ENCODE assay signal across 16 cellular contexts in genomic region chr4:54224960-54225670, GRCh38. TPM values are rescaled to one million over a fixed set of nuclear protein-coding genes. Genes with fewer than 3 reads are reported as not detected.
DNase-seq lines count a peak whose midpoint lies in the region; ATAC-seq, FAIRE-seq and TF ChIP-seq lines count a peak whose summit lies in the region.
"Had no signal": no experiment of that assay in that cellular context is flagged by ENCODE, and none has a peak within 500 bp of the region (broad histone marks: within the 10 kb centered on the region; RNA-seq: fewer than 3 reads in every experiment).

No MANE protein-coding gene starts in this region.

- peaks cover 82% of the 10 kb centered on the region for H3K27me3 Mint-ChIP-seq in activated CD8-positive, alpha-beta memory T cell treated with anti-CD3 and anti-CD28 coated beads, Interleukin-2, amount 10 ng/mL, durations not matched to agents 7 days and 5 days

- CTCF ChIA-PET in SK-N-SH (lab: Yijun Ruan, JAX): interaction anchor here (0.6 to 6.1 kb wide), 4 partner anchors 9 to 1205 kb away, joined by 3 to 94 read pairs (median 10); no protein-coding TSS in a partner anchor
- CTCF ChIA-PET in activated CD8-positive, alpha-beta memory T cell treated with anti-CD3 and anti-CD28 coated beads, Interleukin-2, amount 10 ng/mL, durations not matched to agents 7 days and 5 days (lab: Charles Lee): interaction anchor here (0.8 to 1.7 kb wide), 3 partner anchors 168 to 320 kb away, joined by 3 to 5 read pairs (median 3); no protein-coding TSS in a partner anchor

- H3K9ac ChIP-seq in SK-N-SH (no peak overlapping the region), adipocyte (ENCODE audit: low read length) (peak overlapping the region; percentile 99)

- H3K9me3 Mint-ChIP-seq in stimulated activated effector memory CD8-positive, alpha-beta T cell treated with anti-CD3 and anti-CD28 coated beads, Interleukin-12 subunit alpha, Interleukin-12 subunit beta, amount 100 ng/mL, for 72 hours: no peaks in the 10 kb centered on the region
- H3K9me3 Mint-ChIP-seq in activated CD8-positive, alpha-beta memory T cell treated with anti-CD3 and anti-CD28 coated beads, Interleukin-2, amount 10 ng/mL, durations not matched to agents 7 days and 5 days (ENCODE audit: low read depth): no peaks in the 10 kb centered on the region
- H3K9me3 Mint-ChIP-seq: T-helper 2 cell treated with Interferon-gamma antibody and Interleukin-4, amounts not matched to agents 5 μg/mL and 100 μg/mL, for 36 hours had no signal

- H3K4me3 Mint-ChIP-seq in stimulated activated effector memory CD8-positive, alpha-beta T cell treated with anti-CD3 and anti-CD28 coated beads, Interleukin-12 subunit alpha, Interleukin-12 subunit beta, amount 100 ng/mL, for 72 hours: peak overlapping the region; percentile 64
- no peak overlapping the region for H3K4me3 Mint-ChIP-seq in activated CD8-positive, alpha-beta memory T cell treated with anti-CD3 and anti-CD28 coated beads, Interleukin-2, amount 10 ng/mL, durations not matched to agents 7 days and 5 days
- H3K4me3 Mint-ChIP-seq: T-helper 2 cell treated with Interferon-gamma antibody and Interleukin-4, amounts not matched to agents 5 μg/mL and 100 μg/mL, for 36 hours had no signal

- no peak for TF ChIP-seq RAD21 in SK-N-SH (IDR thresholded peaks at IDR 0.05; ENCODE audit: low read length)

- H2AFZ ChIP-seq in SK-N-SH (ENCODE audit: low read depth): no peak overlapping the region

- POLR2A ChIA-PET in SK-N-SH (lab: Yijun Ruan, JAX): interaction anchor here (0.9 to 1.4 kb wide), 2 partner anchors 522 to 1175 kb away, joined by 3 read pairs; no protein-coding TSS in a partner anchor

- no peak for TF ChIP-seq CTCF in SK-N-SH (IDR thresholded peaks at IDR 0.05)

- peaks cover 12% of the 10 kb centered on the region for H3F3A ChIP-seq in SK-N-SH (replicated peaks; ENCODE audit: insufficient read depth)

- H3K36me3 Mint-ChIP-seq in stimulated activated effector memory CD8-positive, alpha-beta T cell treated with anti-CD3 and anti-CD28 coated beads, Interleukin-12 subunit alpha, Interleukin-12 subunit beta, amount 100 ng/mL, for 72 hours: peaks cover 8% of the 10 kb centered on the region
- no peaks in the 10 kb centered on the region for H3K36me3 Mint-ChIP-seq in activated CD8-positive, alpha-beta memory T cell treated with anti-CD3 and anti-CD28 coated beads, Interleukin-2, amount 10 ng/mL, durations not matched to agents 7 days and 5 days

- peaks cover 38% of the 10 kb centered on the region for H3K4me1 Mint-ChIP-seq in stimulated activated effector memory CD8-positive, alpha-beta T cell treated with anti-CD3 and anti-CD28 coated beads, Interleukin-12 subunit alpha, Interleukin-12 subunit beta, amount 100 ng/mL, for 72 hours
- peaks cover 26% of the 10 kb centered on the region for H3K4me1 Mint-ChIP-seq in activated CD8-positive, alpha-beta memory T cell treated with anti-CD3 and anti-CD28 coated beads, Interleukin-2, amount 10 ng/mL, durations not matched to agents 7 days and 5 days

- no peaks in the 10 kb centered on the region for H4K20me1 ChIP-seq in SK-N-SH (ENCODE audit: insufficient read depth)

- no peak for ATAC-seq in SK-N-SH treated with all-trans-retinoic acid at 6 μM for 48 hours
- no peak for ATAC-seq in stimulated activated effector memory CD8-positive, alpha-beta T cell treated with anti-CD3 and anti-CD28 coated beads, Interleukin-12 subunit alpha, Interleukin-12 subunit beta, amount 100 ng/mL, for 72 hours
- no peak for ATAC-seq in activated CD8-positive, alpha-beta memory T cell treated with anti-CD3 and anti-CD28 coated beads, Interleukin-2, amount 10 ng/mL, durations not matched to agents 7 days and 5 days
- ATAC-seq: body of pancreas, left lung had no signal

- no peak overlapping the region for H3K4me2 ChIP-seq in SK-N-SH

- no peak overlapping the region for H3K27ac Mint-ChIP-seq in stimulated activated effector memory CD8-positive, alpha-beta T cell treated with anti-CD3 and anti-CD28 coated beads, Interleukin-12 subunit alpha, Interleukin-12 subunit beta, amount 100 ng/mL, for 72 hours
- H3K27ac Mint-ChIP-seq in activated CD8-positive, alpha-beta memory T cell treated with anti-CD3 and anti-CD28 coated beads, Interleukin-2, amount 10 ng/mL, durations not matched to agents 7 days and 5 days: no peak overlapping the region
- H3K27ac Mint-ChIP-seq: T-helper 2 cell treated with Interferon-gamma antibody and Interleukin-4, amounts not matched to agents 5 μg/mL and 100 μg/mL, for 36 hours had no signal

- H3K9me3 ChIP-seq in SK-N-SH: no peaks in the 10 kb centered on the region
- H3K9me3 ChIP-seq in adipocyte (ENCODE audit: control insufficient read depth, low read length): no peaks in the 10 kb centered on the region
- H3K9me3 ChIP-seq: body of pancreas, left lung had no signal

- H3K36me3 ChIP-seq in SK-N-SH (replicated peaks in 1 of 2; ENCODE audit: control insufficient read depth in 1 of 2, insufficient read depth in 2 of 2, low read length in 1 of 2) (no peaks in the 10 kb centered on the region), adipocyte (ENCODE audit: control insufficient read depth, insufficient read depth, low read length, severe bottlenecking) (no peaks in the 10 kb centered on the region)
- H3K36me3 ChIP-seq: left lung had no signal

- DNase-seq in SK-N-SH: peak; percentile 27
- DNase-seq in adipocyte (ENCODE audit: low read depth): no peak
- DNase-seq in islet precursor cell: peak; percentile 40
- no peak for DNase-seq in stimulated activated effector memory CD8-positive, alpha-beta T cell treated with anti-CD3 and anti-CD28 coated beads, Interleukin-12 subunit alpha, Interleukin-12 subunit beta, amount 100 ng/mL, for 72 hours (ENCODE audit: low spot score in 2 of 2)
- no peak for DNase-seq in activated CD8-positive, alpha-beta memory T cell treated with anti-CD3 and anti-CD28 coated beads, Interleukin-2, amount 10 ng/mL, durations not matched to agents 7 days and 5 days
- DNase-seq in RCC 7860 (ENCODE audit: low spot score): no peak
- DNase-seq in NCI-H1436 treated with DMSO at 0.1 percent for 48 hours (lab: John Stamatoyannopoulos, UW): no peak
- DNase-seq: DMS79 treated with DMSO at 0.1 percent for 48 hours, erythroblast, left lung, NCI-H1694 treated with DMSO at 0.1 percent for 48 hours had no signal

- no peak overlapping the region for H3K27ac ChIP-seq in SK-N-SH (ENCODE audit: low read depth in 2 of 2, low read length in 1 of 2)
- H3K27ac ChIP-seq: 22Rv1, body of pancreas had no signal

- H3K4me3 ChIP-seq in SK-N-SH (ENCODE audit: low read depth in 2 of 2, low read length in 1 of 2) (no peak overlapping the region), adipocyte (ENCODE audit: low read length) (peak overlapping the region; percentile 87)

- H3K9me2 ChIP-seq in SK-N-SH: no peaks in the 10 kb centered on the region

- H3K27me3 ChIP-seq in SK-N-SH (ENCODE audit: insufficient read depth) (no peaks in the 10 kb centered on the region), adipocyte (replicated peaks; ENCODE audit: control insufficient read depth, insufficient read depth, low read length) (no peaks in the 10 kb centered on the region)

- peaks cover 3% of the 10 kb centered on the region; the same call in 1 of the 2 replicates for H3K79me2 ChIP-seq in SK-N-SH (ENCODE audit: insufficient read depth)

- 65% methylated on average over 5 of the region's 8 CpGs for WGBS in SK-N-SH (ENCODE audit: low lambda C conversion rate)

- no peak for TF ChIP-seq EP300 in SK-N-SH (IDR thresholded peaks at IDR 0.05; ENCODE audit: borderline replicate concordance in 1 of 2, low read depth in 1 of 2, low read length in 1 of 2)

- H3K4me1 ChIP-seq in SK-N-SH (ENCODE audit: control insufficient read depth in 1 of 2, insufficient read depth in 2 of 2, low read depth in 1 of 2, low read length in 1 of 2) (peaks cover 0 to 20% of the 10 kb centered on the region in 2 experiments; a peak in 2 of 4 replicates), adipocyte (ENCODE audit: control insufficient read depth, insufficient read depth, low read length) (peaks cover 29% of the 10 kb centered on the region)

- no peak for FAIRE-seq in RCC 7860 (lab: Jason Lieb, UNC)

TF ChIP-seq in SK-N-SH, 30 proteins besides CTCF, POLR2A, EP300 and RAD21 (continues in another document):
- TF ChIP-seq CHD2 (IDR thresholded peaks at IDR 0.05; ENCODE audit: low read length, partially characterized antibody) (no peak), FOSL2 (IDR thresholded peaks at IDR 0.05; ENCODE audit: borderline replicate concordance, low read depth) (no peak), NFIC (IDR thresholded peaks at IDR 0.05; ENCODE audit: borderline replicate concordance) (no peak), RCOR1 (IDR thresholded peaks at IDR 0.05; ENCODE audit: low read length) (no peak), ELF1 (IDR thresholded peaks at IDR 0.05) (no peak), TCF12 (IDR thresholded peaks at IDR 0.05) (no peak), USF1 (IDR thresholded peaks at IDR 0.05; ENCODE audit: borderline replicate concordance, low read depth) (no peak)

TF ChIP-seq in SK-N-SH treated with all-trans-retinoic acid at 6 μM for 48 hours, 23 proteins besides CTCF, POLR2A, EP300 and RAD21:
- TF ChIP-seq CSDC2 (CRISPR knock-in tag; IDR thresholded peaks at IDR 0.05) (no peak), ISL1 (CRISPR knock-in tag; IDR thresholded peaks at IDR 0.05) (no peak)

RNA-seq across cellular contexts. Expression of gene PDGFRA, which starts 4.0 kb away (rescaled TPM):
- 25.3 and 28.6 TPM in 2 replicates for polyA plus RNA-seq in SK-N-SH (2012; rRNA removed)
- 29.6 and 34.0 TPM in 2 replicates for polyA plus RNA-seq in SK-N-SH (2012; cell fraction: cytosol; rRNA removed)
- 17.9 and 26.6 TPM in 2 replicates for polyA plus RNA-seq in SK-N-SH (2012; cell fraction: nucleus; rRNA removed)
- total RNA-seq in activated CD8-positive, alpha-beta memory T cell treated with anti-CD3 and anti-CD28 coated beads, Interleukin-2, amount 10 ng/mL, durations not matched to agents 7 days and 5 days: not detected
- total RNA-seq: HT1080 had no signal

Comparison
In these comparisons a context has a peak if more than half of its experiments do, and no peak if none do; other contexts are left out.
1. DNase-seq: peak in SK-N-SH (single experiment) and islet precursor cell (single experiment); none in adipocyte (single experiment), stimulated activated effector memory CD8-positive, alpha-beta T cell treated with anti-CD3 and anti-CD28 coated beads, Interleukin-12 subunit alpha, Interleukin-12 subunit beta, amount 100 ng/mL, for 72 hours (0 of 2), activated CD8-positive, alpha-beta memory T cell treated with anti-CD3 and anti-CD28 coated beads, Interleukin-2, amount 10 ng/mL, durations not matched to agents 7 days and 5 days (single experiment), RCC 7860 (single experiment) and NCI-H1436 treated with DMSO at 0.1 percent for 48 hours (single experiment).